ENCODE assay signal across 23 cellular contexts in the genomic region with DNA sequence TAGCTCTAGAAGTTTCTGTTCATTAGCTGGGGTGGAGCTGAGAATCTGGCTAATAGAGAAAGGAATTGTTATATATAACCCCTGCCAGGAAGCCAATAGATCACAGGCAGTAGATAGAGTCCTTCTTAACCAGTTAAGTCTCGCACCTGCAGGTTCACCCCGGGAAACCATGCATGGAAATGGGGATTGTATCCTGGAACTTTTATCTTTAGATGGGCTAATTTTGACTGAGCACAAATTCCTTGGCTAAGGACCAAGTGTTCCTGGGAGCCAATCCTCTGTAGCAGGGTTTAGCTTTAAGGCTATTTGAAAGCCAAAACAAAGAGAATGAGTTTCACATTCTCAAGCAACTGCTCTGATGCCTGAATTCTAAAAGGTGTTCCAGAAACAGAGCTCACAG. TPM values are rescaled to one million over a fixed set of nuclear protein-coding genes. Genes with fewer than 3 reads are reported as not detected.
DNase-seq lines count a peak whose midpoint lies in the region; ATAC-seq and TF ChIP-seq lines count a peak whose summit lies in the region.
"Had no signal": no experiment of that assay in that cellular context is flagged by ENCODE, and none has a peak within 500 bp of the region (broad histone marks: within the 10 kb centered on the region; RNA-seq: fewer than 3 reads in every experiment).

No MANE protein-coding gene starts in this region.

- no peaks in the 10 kb centered on the region for H3K36me3 Mint-ChIP-seq in glutamatergic neuron (ENCODE audit: unreplicated experiment)

- H3K4me1 Mint-ChIP-seq in glutamatergic neuron (ENCODE audit: low read depth, unreplicated experiment) = peaks cover 3% of the 10 kb centered on the region

- TF ChIP-seq CTCF in testis (IDR thresholded peaks at IDR 0.05) = no peak
- no peak for TF ChIP-seq CTCF in glutamatergic neuron (IDR thresholded peaks at IDR 0.05; ENCODE audit: partially characterized antibody, unreplicated experiment)

- H3K9me3 Mint-ChIP-seq in glutamatergic neuron (ENCODE audit: unreplicated experiment) = no peaks in the 10 kb centered on the region

- no peak overlapping the region for H3K4me3 Mint-ChIP-seq in glutamatergic neuron (ENCODE audit: unreplicated experiment)

- H3K4me3 ChIP-seq in testis = no peak overlapping the region
- H3K4me3 ChIP-seq: PC-9 had no signal

- no peak overlapping the region for H3K27ac Mint-ChIP-seq in glutamatergic neuron (ENCODE audit: unreplicated experiment)

- peak; percentile 37 for ATAC-seq in sciatic nerve
- no peak for ATAC-seq in HG03378 (IDR thresholded peaks at IDR 0.05; ENCODE audit: unreplicated experiment)

- no peaks in the 10 kb centered on the region for H3K27me3 Mint-ChIP-seq in glutamatergic neuron (ENCODE audit: unreplicated experiment)

- DNase-seq in ELF-1 (ENCODE audit: low read depth, low spot score) (peak; percentile 25), astrocyte of the hippocampus (ENCODE audit: low read depth, low spot score) (peak; percentile 55), iPS DF 19.7 (ENCODE audit: low read depth, low spot score) (peak; percentile 25), sciatic nerve (ENCODE audit: low spot score) (no peak), testis (no peak), middle frontal gyrus (ENCODE audit: extremely low spot score, low spot score) (no peak), glutamatergic neuron (no peak)
- DNase-seq: AML-193, DMS79, IMR-90, NCI-H1417, NCI-H187, NCI-H345, NCI-H524 treated with DMSO at 0.1 percent for 48 hours, PC-9, SIG-M5 had no signal

- no peak for TF ChIP-seq POLR2A in testis (IDR thresholded peaks at IDR 0.05)

- intact Hi-C loops in sciatic nerve (cut with DNase I) (no loop called here), testis (cut with DNase I; ENCODE audit: low total_unique reads) (no loop called here)

- no peaks in the 10 kb centered on the region for H3K27me3 ChIP-seq in testis

- 39 to 55% methylated on average over 2 of the region's 2 CpGs for WGBS in testis, 2 donors

- no peak overlapping the region for H3K27ac ChIP-seq in testis
- H3K27ac ChIP-seq: 22Rv1, C4-2B, HL-60, PC-9, RWPE1 had no signal

- no peaks in the 10 kb centered on the region for H3K9me3 ChIP-seq in testis

- no peaks in the 10 kb centered on the region for H3K4me1 ChIP-seq in testis

- no peaks in the 10 kb centered on the region for H3K36me3 ChIP-seq in testis (ENCODE audit: low read depth, missing control alignments)

RNA-seq across cellular contexts. Expression of gene NPVF, which starts 15.9 kb away (rescaled TPM):
- total RNA-seq in sciatic nerve (not detected), testis (not detected), glutamatergic neuron (ENCODE audit: unreplicated experiment) (not detected)
- not detected for polyA plus RNA-seq in testis (ENCODE audit: insufficient read depth, low read depth, low replicate concordance)
- total RNA-seq: HT1080, IMR-90, M059J, PC-9 had no signal
- polyA plus RNA-seq: IMR-90 had no signal

Comparison
In these comparisons a context has a peak if more than half of its experiments do, and no peak if none do; other contexts are left out.
1. DNase-seq: peak in ELF-1 (single experiment), astrocyte of the hippocampus (single experiment) and iPS DF 19.7 (single experiment); none in sciatic nerve (single experiment), testis (single experiment), middle frontal gyrus (single experiment) and glutamatergic neuron (single experiment).